ENCODE assay signal across 34 cellular contexts in the genomic region with DNA sequence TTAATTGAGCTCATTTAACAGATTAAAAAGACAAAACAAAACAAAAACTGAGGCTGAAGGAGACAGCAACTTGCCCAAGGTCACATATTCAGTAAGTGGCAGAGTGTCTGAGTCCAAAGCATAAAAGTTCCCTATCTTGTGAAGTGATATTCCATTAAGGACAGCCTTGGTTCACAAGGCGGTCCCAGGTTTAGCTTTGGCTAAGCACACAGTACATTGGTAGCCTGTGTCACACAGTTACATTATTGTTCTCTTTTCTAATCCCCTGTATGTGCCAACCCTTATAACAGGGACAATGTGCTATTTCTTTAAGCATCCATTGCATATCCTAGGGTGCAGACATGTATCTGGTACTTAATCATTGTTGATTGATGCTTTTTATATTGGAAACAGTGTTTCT.
"Had no signal": no experiment of that assay in that cellular context is flagged by ENCODE, and none has a peak within 500 bp of the region (broad histone marks: within the 10 kb centered on the region; RNA-seq: fewer than 3 reads in every experiment).

No MANE protein-coding gene starts in this region.

- DNase-seq: heart right ventricle; hippocampal formation; immature natural killer cell; kidney; left colon; left lung; lower lobe of right lung; mammary epithelial cell; mesendoderm; naive thymus-derived CD4-positive, alpha-beta T cell; nucleus accumbens; pancreas; posterior cingulate gyrus; retina; right cardiac atrium; sigmoid colon; small intestine; stimulated activated CD4-positive, alpha-beta T cell treated with anti-CD3 and anti-CD28 coated beads, Interleukin-1b, Interleukin-23, amount 100 ng/mL, for 48 hours; stimulated activated CD4-positive, alpha-beta T cell treated with anti-CD3 and anti-CD28 coated beads, Interleukin-2, amount 100 ng/mL, for 48 hours; stimulated activated CD4-positive, alpha-beta T cell treated with anti-CD3 and anti-CD28 coated beads, Interleukin-4, amount 100 ng/mL, for 4 hours; stimulated activated CD8-positive, alpha-beta memory T cell treated with anti-CD3 and anti-CD28 coated beads, Interleukin-4, amount 100 ng/mL, for 48 hours; stimulated activated naive B cell treated with anti-CD40 and anti-IgM and Interleukin-4, amounts not matched to agents 10 μg/mL and 1 μg/mL and 100 μg/mL, for 72 hours; stimulated activated naive CD8-positive, alpha-beta T cell treated with anti-CD3 and anti-CD28 coated beads, Interleukin-15, Interleukin-2, amounts not matched to agents 100 U/mL and 50 U/mL, for 24 hours; stomach; testis; thyroid gland; transverse colon; upper lobe of left lung had no signal

- H3K4me3 Mint-ChIP-seq: immature natural killer cell; mesothelial cell of epicardium; naive thymus-derived CD4-positive, alpha-beta T cell; natural killer cell treated with Interleukin-12 subunit alpha and Interleukin-12 subunit beta and Interleukin-15 and Interleukin-18, amount 100 ng/mL, for 72 hours; neural crest cell; stimulated activated naive B cell treated with anti-CD40 and anti-IgM and Interleukin-4, amounts not matched to agents 10 μg/mL and 1 μg/mL and 100 μg/mL, for 72 hours had no signal

- H3K27me3 Mint-ChIP-seq: stimulated activated naive B cell treated with anti-CD40 and anti-IgM and Interleukin-4, amounts not matched to agents 10 μg/mL and 1 μg/mL and 100 μg/mL, for 72 hours had no signal

- H3K27ac Mint-ChIP-seq: immature natural killer cell; naive thymus-derived CD4-positive, alpha-beta T cell; natural killer cell treated with Interleukin-12 subunit alpha and Interleukin-12 subunit beta and Interleukin-15 and Interleukin-18, amount 100 ng/mL, for 72 hours; stimulated activated naive B cell treated with anti-CD40 and anti-IgM and Interleukin-4, amounts not matched to agents 10 μg/mL and 1 μg/mL and 100 μg/mL, for 72 hours had no signal

- H3K36me3 Mint-ChIP-seq: immature natural killer cell had no signal

- H3K4me3 ChIP-seq: heart right ventricle, left lung, lower lobe of right lung, pancreas, prostate gland, sigmoid colon, stomach, testis, thyroid gland, transverse colon, upper lobe of left lung, vagina had no signal

- H3K27ac ChIP-seq: heart right ventricle, left lung, lower lobe of right lung, pancreas, prostate gland, sigmoid colon, stomach, testis, thyroid gland, transverse colon, upper lobe of left lung, vagina had no signal

- FAIRE-seq: islet of Langerhans, kidney, pancreas, small intestine had no signal

- H3K4me1 Mint-ChIP-seq: immature natural killer cell; stimulated activated naive B cell treated with anti-CD40 and anti-IgM and Interleukin-4, amounts not matched to agents 10 μg/mL and 1 μg/mL and 100 μg/mL, for 72 hours had no signal

- ATAC-seq: heart right ventricle; left colon; left lung; lower lobe of right lung; naive thymus-derived CD4-positive, alpha-beta T cell; natural killer cell treated with Interleukin-12 subunit alpha and Interleukin-12 subunit beta and Interleukin-15 and Interleukin-18, amount 100 ng/mL, for 72 hours; right cardiac atrium; stimulated activated naive B cell treated with anti-CD40 and anti-IgM and Interleukin-4, amounts not matched to agents 10 μg/mL and 1 μg/mL and 100 μg/mL, for 72 hours; stimulated activated naive CD8-positive, alpha-beta T cell treated with anti-CD3 and anti-CD28 coated beads, Interleukin-15, Interleukin-2, amounts not matched to agents 100 U/mL and 50 U/mL, for 24 hours had no signal

- H3K36me3 ChIP-seq: heart right ventricle, left lung, lower lobe of right lung, pancreas, prostate gland, sigmoid colon, stomach, thyroid gland, transverse colon, upper lobe of left lung, vagina had no signal

- H3K4me1 ChIP-seq: left lung, lower lobe of right lung, prostate gland, testis, thyroid gland, transverse colon, upper lobe of left lung, vagina had no signal

- H3K27me3 ChIP-seq: heart right ventricle, left lung, pancreas, sigmoid colon, stomach, testis, thyroid gland, transverse colon, upper lobe of left lung, vagina had no signal

- H3K9me3 ChIP-seq: lower lobe of right lung, prostate gland, testis, thyroid gland, upper lobe of left lung, vagina had no signal
